Comparison of ENCODE assay signal across 10 cellular contexts in the genomic region with DNA sequence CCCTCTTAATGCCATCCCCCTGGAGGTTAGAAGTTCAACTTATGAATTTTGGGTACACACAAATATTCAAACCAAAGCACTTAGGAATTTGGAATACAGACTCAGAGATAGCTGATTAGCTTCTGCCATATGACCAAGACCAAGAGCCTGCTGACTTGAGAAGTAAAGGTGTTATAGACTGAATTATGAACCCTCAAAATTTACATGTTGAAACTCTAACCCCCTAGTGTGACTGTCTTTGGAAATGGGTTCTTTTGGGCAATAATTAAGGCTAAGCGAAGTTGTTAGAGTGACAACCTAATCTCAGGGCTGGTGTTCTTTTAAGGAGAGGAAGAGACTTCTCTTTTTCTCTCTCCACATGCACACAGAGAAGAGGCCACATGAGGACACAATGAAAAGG.
"Had no signal": no experiment of that assay in that cellular context is flagged by ENCODE, and none has a peak within 500 bp of the region (broad histone marks: within the 10 kb centered on the region; RNA-seq: fewer than 3 reads in every experiment).

No MANE protein-coding gene starts in this region.

- H3K27ac ChIP-seq: GM23248, KMS-11 had no signal

- H3K4me3 ChIP-seq: GM23248, HAP-1, K562 had no signal

- DNase-seq: GM23248, GOT3, H7, HFFc6, IMR-90, Karpas-422 had no signal

- ATAC-seq: HCT116, K562 had no signal
